Comparison of ENCODE assay signal across 8 cellular contexts in the genomic region with DNA sequence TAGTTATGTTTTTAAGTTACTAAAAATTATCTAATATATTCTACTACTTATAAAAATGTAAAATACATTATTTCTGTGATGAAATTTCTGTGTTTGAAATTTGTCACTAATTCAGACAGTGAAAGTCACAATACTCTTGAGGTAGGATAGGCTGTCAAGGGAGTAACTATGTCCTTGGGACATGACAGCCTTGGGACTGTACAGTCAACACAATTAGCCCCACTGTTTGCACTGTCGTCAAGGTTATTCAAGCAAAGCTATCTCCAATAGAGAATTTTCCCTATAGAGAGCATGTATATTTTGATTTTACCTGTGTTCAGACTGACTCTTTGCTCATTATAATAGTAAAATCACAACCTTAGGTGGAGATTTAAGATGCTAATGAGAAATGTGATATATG.
"Had no signal": no experiment of that assay in that cellular context is flagged by ENCODE, and none has a peak within 500 bp of the region (broad histone marks: within the 10 kb centered on the region; RNA-seq: fewer than 3 reads in every experiment).

No MANE protein-coding gene starts in this region.

- FAIRE-seq: H1, H54, K562 had no signal

- H3K9me3 Mint-ChIP-seq: H9 had no signal

- H3K27ac ChIP-seq: GM23248 had no signal

- H3K9ac ChIP-seq: GM23248 had no signal

- H3K4me1 Mint-ChIP-seq: H9 had no signal

- H3K4me3 ChIP-seq: GM23248, K562 had no signal

- H2AFZ ChIP-seq: GM23248 had no signal

- H3K27ac Mint-ChIP-seq: H9 had no signal

- H3K4me3 Mint-ChIP-seq: H9 had no signal

- ATAC-seq: K562 had no signal

- DNase-seq: GM23248, H9, HCEC 1CT, IMR-90, KG1 had no signal
